ENCODE assay signal across 8 cellular contexts in the genomic region with DNA sequence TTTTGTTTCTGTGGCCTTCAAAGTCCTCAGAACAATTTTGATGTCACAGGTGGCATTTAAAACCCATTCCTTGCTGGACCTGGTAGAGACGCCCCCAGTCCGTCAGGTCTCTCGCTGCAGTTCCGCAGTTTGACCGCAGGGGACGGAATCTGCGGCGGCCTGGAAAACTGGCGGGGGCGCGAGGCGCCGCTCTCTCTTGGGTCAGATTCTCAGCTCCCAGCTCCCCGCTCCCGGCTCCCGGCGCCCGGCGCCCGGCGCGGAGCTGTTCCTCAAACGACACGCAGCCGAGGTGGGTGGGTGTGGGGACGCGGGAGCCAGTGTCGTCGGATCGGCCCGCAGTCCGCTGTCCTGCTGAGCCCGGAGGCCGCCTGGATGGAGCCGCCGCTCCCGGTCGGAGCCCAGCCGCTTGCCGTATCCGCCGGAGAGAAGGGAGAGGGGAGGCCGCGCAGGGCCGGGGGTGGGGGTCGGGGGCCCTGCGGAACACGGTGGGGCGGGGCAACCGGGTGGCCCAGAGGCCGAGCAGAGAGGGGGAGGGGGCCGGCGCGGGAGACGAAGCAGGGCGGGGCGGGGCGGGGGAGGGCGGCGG. TPM values are rescaled to one million over a fixed set of nuclear protein-coding genes. Genes with fewer than 3 reads are reported as not detected.
DNase-seq lines count a peak whose midpoint lies in the region; ATAC-seq and TF ChIP-seq lines count a peak whose summit lies in the region.

OCRL (plus strand) TSS at position 192 of the 586 bp plus-strand sequence; CDS start at position 373, 181 bp downstream.

- H3K36me3 ChIP-seq in heart right ventricle = peaks cover 0 to 5% (median 0%) of the 10 kb centered on the region in 9 donors

- peak; percentile 56 to 79 (median 72) for TF ChIP-seq CTCF in heart right ventricle (IDR thresholded peaks at IDR 0.05)

- H3K4me3 ChIP-seq in GM08714 (ENCODE audit: low read length) (peak within 1 kb of the TSS; percentile 86), heart right ventricle (peak within 1 kb of the TSS; percentile 41 to 74 (median 64))

- ATAC-seq in heart right ventricle = peak; percentile 85 to 97 (median 92)

- H3K27ac ChIP-seq in adipose tissue (ENCODE audit: low read depth, low read length) (no peak within 1 kb of the TSS), heart right ventricle (peak within 1 kb of the TSS; percentile 40 to 88 (median 73))

- DNase-seq in GOT3 (lab: John Stamatoyannopoulos, UW) (peak; percentile 6), LHCN-M2 (ENCODE audit: low read depth) (peak; percentile 50), SK-MEL-5 (ENCODE audit: low read depth, low spot score) (peak; percentile 55), heart right ventricle (peak; percentile 61 to 70), posterior cingulate gyrus (peak; percentile 56 to 95 (median 68)), OCI-M2 (lab: John Stamatoyannopoulos, UW; ENCODE audit: unreplicated experiment) (no peak)

- in situ Hi-C loops in SK-MEL-5 (cut with HindIII; ENCODE audit: low pct_unique_long_range_greater_than_20kb, low sequenced_read_pairs) = no loop called here

- 0 to 34% (median 0%) methylated on average over 11 to 42 of the region's 60 CpGs for WGBS in adipose tissue, 3 donors
- 0 to 1% methylated on average over 13 to 42 of the region's 60 CpGs for WGBS in heart right ventricle, 2 donors

- intact Hi-C loops in heart right ventricle (cut with DNase I) (no loop called here), posterior cingulate gyrus (cut with DNase I) (no loop called here)

- no peaks in the 10 kb centered on the region for H3K9me3 ChIP-seq in heart right ventricle

- H3K4me1 ChIP-seq in heart right ventricle = peaks cover 0 to 12% (median 0%) of the 10 kb centered on the region in 9 donors

- H3K27me3 ChIP-seq in heart right ventricle = peaks cover 0 to 10% (median 0%) of the 10 kb centered on the region in 7 donors

RNA-seq across cellular contexts. Expression of gene OCRL, which starts in this region (rescaled TPM):
- total RNA-seq in LHCN-M2 (2014; rRNA removed) (16.7 and 18.4 TPM in 2 replicates), heart right ventricle (10 to 100 TPM in 3 of 10 donors, 1 to 10 TPM in 7; 7.5 to 13.8 (median 9.0) TPM)
- 14.1 TPM for polyA plus RNA-seq in LHCN-M2 (2012)
- 15.4 and 18.3 TPM in 2 replicates for total RNA-seq in SK-MEL-5 (2014; rRNA removed; shearing (Covaris generic))
- 21.9 and 32.5 TPM in 2 replicates for polyA plus RNA-seq in SK-MEL-5 (2015; cell fraction: cytosol; rRNA removed)
- polyA plus RNA-seq in SK-MEL-5 (2015; cell fraction: nucleus; rRNA removed) = 97.3 and 104 TPM in 2 replicates
- polyA plus RNA-seq in adipose tissue (10 to 100 TPM in 2 of 3 donors, 1 to 10 TPM in 1; 7.3 to 14.1 (median 13.5) TPM), heart right ventricle (10 to 100 TPM in 1 of 2 donors, 1 to 10 TPM in 1; 6.9 to 11.2 TPM)
